ENCODE assay signal across 10 cellular contexts in the genomic region with DNA sequence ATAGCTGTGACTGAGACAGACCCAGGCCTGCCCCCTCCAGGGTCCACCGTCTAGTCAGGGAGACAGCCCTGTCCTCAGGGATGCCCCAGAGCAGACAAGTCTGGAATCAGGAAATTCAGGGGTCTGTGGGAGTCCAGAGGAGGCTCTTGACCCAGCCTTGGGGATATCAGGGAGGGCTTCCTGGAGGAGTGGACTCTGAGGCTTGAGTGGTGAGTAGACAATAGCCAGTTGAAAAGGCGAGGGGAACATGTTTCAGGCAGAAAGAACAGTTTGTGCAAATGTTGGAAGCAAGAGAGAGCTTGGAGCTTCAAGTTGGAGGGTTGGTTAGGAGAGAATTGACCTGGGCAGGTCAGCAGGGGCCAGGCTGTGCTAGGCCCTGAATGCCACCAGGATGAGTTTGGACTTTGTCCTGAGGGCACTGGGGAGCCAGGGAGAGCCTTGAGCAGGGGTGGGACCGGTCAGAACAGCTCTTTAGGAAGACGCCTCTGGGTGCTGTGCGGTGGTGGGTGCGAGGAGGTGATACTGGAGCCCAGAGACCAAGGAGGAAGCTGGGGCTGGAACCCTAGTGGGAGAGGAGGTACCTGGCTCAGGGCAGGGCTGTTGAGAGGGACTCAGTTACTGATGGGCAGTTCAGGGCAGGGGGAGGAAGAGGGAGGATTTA. TPM values are rescaled to one million over a fixed set of nuclear protein-coding genes. Genes with fewer than 3 reads are reported as not detected.
DNase-seq lines count a peak whose midpoint lies in the region; ATAC-seq and TF ChIP-seq lines count a peak whose summit lies in the region.
"Had no signal": no experiment of that assay in that cellular context is flagged by ENCODE, and none has a peak within 500 bp of the region (broad histone marks: within the 10 kb centered on the region; RNA-seq: fewer than 3 reads in every experiment).

No MANE protein-coding gene starts in this region.

- H3K4me1 Mint-ChIP-seq in T-cell = peaks cover 34 to 45% (median 43%) of the 10 kb centered on the region in 3 donors
- H3K4me1 Mint-ChIP-seq in glutamatergic neuron (ENCODE audit: low read depth, unreplicated experiment) = peaks cover 10% of the 10 kb centered on the region

- H2AFZ ChIP-seq in SK-N-SH (ENCODE audit: low read depth) = no peak overlapping the region
- no peak overlapping the region for H2AFZ ChIP-seq in smooth muscle cell (ENCODE audit: low read depth)

- peaks cover 33 to 35% of the 10 kb centered on the region in 2 experiments for H3K36me3 ChIP-seq in SK-N-SH (replicated peaks in 1 of 2; ENCODE audit: control insufficient read depth in 1 of 2, insufficient read depth in 2 of 2, low read length in 1 of 2)
- peaks cover 4% of the 10 kb centered on the region for H3K36me3 ChIP-seq in smooth muscle cell (ENCODE audit: low read depth)

- TF ChIP-seq EP300 in SK-N-SH (IDR thresholded peaks at IDR 0.05; ENCODE audit: borderline replicate concordance in 1 of 2, low read depth in 1 of 2, low read length in 1 of 2) = no peak

- H3K4me3 ChIP-seq in SK-N-SH (ENCODE audit: low read depth in 2 of 2, low read length in 1 of 2) (peak overlapping the region in 1 of 2 experiments; percentile 6; a peak in 1 of 4 replicates), smooth muscle cell (peak overlapping the region; percentile 59)

- no peaks in the 10 kb centered on the region for H3K27me3 Mint-ChIP-seq in T-cell
- peaks cover 26% of the 10 kb centered on the region for H3K27me3 Mint-ChIP-seq in glutamatergic neuron (ENCODE audit: unreplicated experiment)

- H3K27ac Mint-ChIP-seq in T-cell (peak overlapping the region; percentile 43 to 68), glutamatergic neuron (ENCODE audit: unreplicated experiment) (peak overlapping the region; percentile 29)

- peaks cover 35% of the 10 kb centered on the region for H3K36me3 Mint-ChIP-seq in T-cell
- no peaks in the 10 kb centered on the region for H3K36me3 Mint-ChIP-seq in glutamatergic neuron (ENCODE audit: unreplicated experiment)

- no peaks in the 10 kb centered on the region; the same call in 1 of the 2 replicates for H4K20me1 ChIP-seq in SK-N-SH (ENCODE audit: insufficient read depth)
- H4K20me1 ChIP-seq in smooth muscle cell (ENCODE audit: low read depth) = peaks cover 27% of the 10 kb centered on the region

- H3K9me2 ChIP-seq in SK-N-SH = no peaks in the 10 kb centered on the region

- H3K9me3 ChIP-seq in SK-N-SH = no peaks in the 10 kb centered on the region
- no peaks in the 10 kb centered on the region for H3K9me3 ChIP-seq in smooth muscle cell (replicated peaks; ENCODE audit: low read depth)

- no peaks in the 10 kb centered on the region for H3K27me3 ChIP-seq in SK-N-SH (ENCODE audit: insufficient read depth)
- H3K27me3 ChIP-seq in smooth muscle cell (ENCODE audit: low read depth) = no peaks in the 10 kb centered on the region

- ATAC-seq in SK-N-SH treated with all-trans-retinoic acid at 6 μM for 48 hours (no peak), T-cell (replicated peaks in 1 of 4) (no peak), HG02798 (IDR thresholded peaks at IDR 0.05; ENCODE audit: poor library complexity, unreplicated experiment) (no peak), GM21723 (IDR thresholded peaks at IDR 0.05; ENCODE audit: unreplicated experiment) (no peak)

- no peak for TF ChIP-seq RAD21 in SK-N-SH (IDR thresholded peaks at IDR 0.05; ENCODE audit: low read length)

- H3K79me2 ChIP-seq in SK-N-SH (ENCODE audit: insufficient read depth) (peaks cover 50% of the 10 kb centered on the region), smooth muscle cell (ENCODE audit: low read depth) (peaks cover 47% of the 10 kb centered on the region)

- DNase-seq in SK-N-SH (no peak), T-cell (no peak), glutamatergic neuron (no peak), smooth muscle cell (lab: John Stamatoyannopoulos, UW; ENCODE audit: unreplicated experiment) (no peak), SIG-M5 treated with dmso at 0.1 percent for 504 hours (lab: John Stamatoyannopoulos, UW; ENCODE audit: unreplicated experiment) (no peak)
- DNase-seq: activated CD8-positive, alpha-beta memory T cell treated with anti-CD3 and anti-CD28 coated beads for 24 hours; NCI-H2081 had no signal

- POLR2A ChIA-PET in SK-N-SH (lab: Yijun Ruan, JAX) (no interaction called here), T-cell (lab: Charles Lee) (no interaction called here)

- CTCF ChIA-PET in SK-N-SH (lab: Yijun Ruan, JAX) (interaction anchor here (0.8 kb wide), 1 partner anchor 11 kb away, joined by 3 read pairs; no protein-coding TSS in a partner anchor), T-cell (lab: Charles Lee) (interaction anchor here in 1 of 2 donors (0.5 kb wide), 1 partner anchor 140 kb away, joined by 3 read pairs; no protein-coding TSS in a partner anchor)

- H3K9ac ChIP-seq in SK-N-SH (peak overlapping the region; percentile 70; the same call in 1 of the 2 replicates), smooth muscle cell (ENCODE audit: low read depth) (peak overlapping the region; percentile 77)

- TF ChIP-seq CTCF in SK-N-SH (IDR thresholded peaks at IDR 0.05) (no peak), glutamatergic neuron (IDR thresholded peaks at IDR 0.05; ENCODE audit: partially characterized antibody, unreplicated experiment) (no peak), smooth muscle cell (IDR thresholded peaks at IDR 0.05; ENCODE audit: borderline replicate concordance, insufficient read depth, poor library complexity, severe bottlenecking) (no peak)

- peak overlapping the region; percentile 69 to 91 (median 87) for H3K4me3 Mint-ChIP-seq in T-cell
- H3K4me3 Mint-ChIP-seq in glutamatergic neuron (ENCODE audit: unreplicated experiment) = peak overlapping the region; percentile 75

- H3F3A ChIP-seq in SK-N-SH (replicated peaks; ENCODE audit: insufficient read depth) (peaks cover 11% of the 10 kb centered on the region), smooth muscle cell (ENCODE audit: low read depth) (peaks cover 1% of the 10 kb centered on the region)

- H3K9me3 Mint-ChIP-seq in T-cell (no peaks in the 10 kb centered on the region), glutamatergic neuron (ENCODE audit: unreplicated experiment) (peaks cover 14% of the 10 kb centered on the region)

- H3K4me1 ChIP-seq in SK-N-SH (ENCODE audit: control insufficient read depth in 1 of 2, insufficient read depth in 2 of 2, low read depth in 1 of 2, low read length in 1 of 2) (peaks cover 9% of the 10 kb centered on the region in 2 experiments; a peak in 2 of 4 replicates), smooth muscle cell (ENCODE audit: low read depth) (peaks cover 15% of the 10 kb centered on the region)

- WGBS in SK-N-SH (ENCODE audit: low lambda C conversion rate) = 91% methylated on average over 6 of the region's 6 CpGs
- 93% methylated on average over 6 of the region's 6 CpGs for WGBS in smooth muscle cell (ENCODE audit: low lambda C conversion rate)

- peak overlapping the region; percentile 88 for H3K4me2 ChIP-seq in SK-N-SH
- peak overlapping the region; percentile 91 for H3K4me2 ChIP-seq in smooth muscle cell

- no peak overlapping the region for H3K27ac ChIP-seq in SK-N-SH (ENCODE audit: low read depth in 2 of 2, low read length in 1 of 2)
- peak overlapping the region; percentile 88 for H3K27ac ChIP-seq in smooth muscle cell (ENCODE audit: low read depth)

TF ChIP-seq in SK-N-SH, 30 proteins besides CTCF, POLR2A, EP300 and RAD21:
- TF ChIP-seq USF1 (IDR thresholded peaks at IDR 0.05; ENCODE audit: borderline replicate concordance, low read depth) = no peak

TF ChIP-seq in SK-N-SH treated with all-trans-retinoic acid at 6 μM for 48 hours, 23 proteins besides CTCF, POLR2A, EP300 and RAD21 (continues in another document):
- no peak for TF ChIP-seq GLIS3 (CRISPR knock-in tag; IDR thresholded peaks at IDR 0.05)
- no peak for TF ChIP-seq OSR1 (CRISPR knock-in tag; IDR thresholded peaks at IDR 0.05)
- TF ChIP-seq CREB5 (CRISPR knock-in tag; IDR thresholded peaks at IDR 0.05; ENCODE audit: low read depth) = no peak

RNA-seq across cellular contexts. Expression of gene CCDC9, which starts 2.7 kb away (rescaled TPM):
- 9.8 and 12.4 TPM in 2 replicates for polyA plus RNA-seq in SK-N-SH (2012; rRNA removed)
- polyA plus RNA-seq in SK-N-SH (2012; cell fraction: cytosol; rRNA removed) = 4.0 and 5.3 TPM in 2 replicates
- polyA plus RNA-seq in SK-N-SH (2012; cell fraction: nucleus; rRNA removed) = 28.4 and 46.4 TPM in 2 replicates
- total RNA-seq in T-cell = 10 to 100 TPM; 40.4 to 57.2 (median 49.7) TPM
- 16.8 TPM for total RNA-seq in glutamatergic neuron (ENCODE audit: unreplicated experiment)
- 4.7 and 6.4 TPM in 2 replicates for total RNA-seq in smooth muscle cell
- polyA plus RNA-seq in smooth muscle cell = 12.7 and 29.5 TPM in 2 replicates

RNA-seq across cellular contexts. Expression of gene INAFM1, which starts 15.7 kb away (rescaled TPM):
- polyA plus RNA-seq in SK-N-SH (2012; rRNA removed) (3.8 and 5.5 TPM in 2 replicates), smooth muscle cell (29.7 and 31.5 TPM in 2 replicates)
- polyA plus RNA-seq in SK-N-SH (2012; cell fraction: cytosol; rRNA removed) = 2.3 and 3.0 TPM in 2 replicates
- 10.2 and 19.9 TPM in 2 replicates for polyA plus RNA-seq in SK-N-SH (2012; cell fraction: nucleus; rRNA removed)
- total RNA-seq in T-cell (10 to 100 TPM; 11.3 to 19.2 (median 15.6) TPM), glutamatergic neuron (ENCODE audit: unreplicated experiment) (65.0 TPM), smooth muscle cell (7.2 and 8.0 TPM in 2 replicates)

RNA-seq across cellular contexts. Expression of gene BBC3, which starts 28.0 kb away (rescaled TPM):
- polyA plus RNA-seq in SK-N-SH (2012; rRNA removed) (14.5 and 16.1 TPM in 2 replicates), smooth muscle cell (28.2 and 29.9 TPM in 2 replicates)
- 9.9 and 12.9 TPM in 2 replicates for polyA plus RNA-seq in SK-N-SH (2012; cell fraction: cytosol; rRNA removed)
- 14.3 and 14.4 TPM in 2 replicates for polyA plus RNA-seq in SK-N-SH (2012; cell fraction: nucleus; rRNA removed)
- total RNA-seq in T-cell (10 to 100 TPM; 20.0 to 48.6 (median 39.2) TPM), glutamatergic neuron (ENCODE audit: unreplicated experiment) (37.0 TPM), smooth muscle cell (8.2 and 10.2 TPM in 2 replicates)

RNA-seq across cellular contexts. Expression of gene C5AR1, which starts 50.6 kb away (rescaled TPM):
- polyA plus RNA-seq in SK-N-SH (2012; rRNA removed) (1.2 and 1.3 TPM in 2 replicates), smooth muscle cell (0.48 and 1.1 TPM in 2 replicates)
- 0.51 and 0.54 TPM in 2 replicates for polyA plus RNA-seq in SK-N-SH (2012; cell fraction: cytosol; rRNA removed)
- 10.5 and 11.2 TPM in 2 replicates for polyA plus RNA-seq in SK-N-SH (2012; cell fraction: nucleus; rRNA removed)
- total RNA-seq in T-cell (1 to 10 TPM; 1.8 to 2.4 (median 2.2) TPM), glutamatergic neuron (ENCODE audit: unreplicated experiment) (1.4 TPM), smooth muscle cell (0.49 and 1.6 TPM in 2 replicates)
